8 cellular contexts compared by ENCODE assay signal in genomic region chr5:90409318-90410177, GRCh38. TPM values are rescaled to one million over a fixed set of nuclear protein-coding genes. Genes with fewer than 3 reads are reported as not detected.
DNase-seq lines count a peak whose midpoint lies in the region; ATAC-seq and TF ChIP-seq lines count a peak whose summit lies in the region.

TSS of gene CETN3 (minus strand) at chr5:90409756. CDS start at chr5:90409661, 95 bp downstream.

- H3K27ac Mint-ChIP-seq in progenitor cell of endocrine pancreas: no peak within 1 kb of the TSS

- H3K4me3 Mint-ChIP-seq in progenitor cell of endocrine pancreas (ENCODE audit: low read depth): no peak within 1 kb of the TSS

- DNase-seq in NCI-H146 treated with DMSO at 0.1 percent for 48 hours (lab: John Stamatoyannopoulos, UW; ENCODE audit: unreplicated experiment) (peak; percentile 95), amygdala (lab: John Stamatoyannopoulos, UW) (peak; percentile 58 to 100 (median 92)), left cardiac atrium (peak; percentile 95), progenitor cell of endocrine pancreas (ENCODE audit: low spot score, unreplicated experiment) (peak; percentile 86), ureter (ENCODE audit: low spot score) (peak; percentile 95)

- intact Hi-C loops in T-helper 1 cell treated with Interleukin-12 subunit alpha and Interleukin-12 subunit beta and Interleukin-4 antibody, amounts not matched to agents 30 ng/mL and 1 ng/mL, for 36 hours (cut with micrococcal nuclease): loop anchor here (1.0 to 5.0 kb wide), 8 partner anchors 30 to 1907 kb away; partner anchors contain the start of genes ARRDC3, LYSMD3, MBLAC2 and POLR3G
- intact Hi-C loops in left cardiac atrium (cut with DNase I): no loop called here

- peaks cover 16% of the 10 kb centered on the region for H3K4me1 Mint-ChIP-seq in progenitor cell of endocrine pancreas (ENCODE audit: low read depth)

- H3K9me3 Mint-ChIP-seq in progenitor cell of endocrine pancreas (ENCODE audit: low read depth): no peaks in the 10 kb centered on the region

- H3K27me3 Mint-ChIP-seq in progenitor cell of endocrine pancreas: no peaks in the 10 kb centered on the region

- peak; percentile 18 for TF ChIP-seq CTCF in progenitor cell of endocrine pancreas (IDR thresholded peaks at IDR 0.05; ENCODE audit: unreplicated experiment)

- peaks cover 8% of the 10 kb centered on the region for H3K36me3 Mint-ChIP-seq in progenitor cell of endocrine pancreas (ENCODE audit: insufficient read depth)

- peak; percentile 86 for TF ChIP-seq POLR2A in GM15510 (IDR thresholded peaks at IDR 0.05; ENCODE audit: borderline replicate concordance, extremely low read depth, insufficient read length)

- peak; percentile 92 for ATAC-seq in HG02884 (IDR thresholded peaks at IDR 0.05; ENCODE audit: unreplicated experiment)
- peak; percentile 97 to 98 for ATAC-seq in left cardiac atrium

RNA-seq across cellular contexts. Expression of gene CETN3, which starts in this region (rescaled TPM):
- total RNA-seq in T-helper 1 cell treated with Interleukin-12 subunit alpha and Interleukin-12 subunit beta and Interleukin-4 antibody, amounts not matched to agents 30 ng/mL and 1 ng/mL, for 36 hours: 21.4 and 22.3 TPM in 2 replicates
- 10 to 100 TPM; 20.9 to 24.7 TPM for total RNA-seq in left cardiac atrium
- total RNA-seq in progenitor cell of endocrine pancreas: 34.7 and 42.3 TPM in 2 replicates
- 26.1 TPM for total RNA-seq in ureter

Comparison
In these comparisons a context has a peak if more than half of its experiments do, and no peak if none do; other contexts are left out.
1. Peak in every context shown above with its lines: DNase-seq and ATAC-seq.